Comparison of ENCODE assay signal across 8 cellular contexts in genomic region chr15:32370064-32370463, GRCh38. TPM values are rescaled to one million over a fixed set of nuclear protein-coding genes. Genes with fewer than 3 reads are reported as not detected.
"Had no signal": no experiment of that assay in that cellular context is flagged by ENCODE, and none has a peak within 500 bp of the region (broad histone marks: within the 10 kb centered on the region; RNA-seq: fewer than 3 reads in every experiment).

No MANE protein-coding gene starts in this region.

RNA-seq across cellular contexts. Expression of gene GOLGA8K, which starts 33.0 kb away (rescaled TPM):
- total RNA-seq: hepatocyte, kidney epithelial cell, left colon, lung microvascular endothelial cell, myocyte had no signal
- polyA plus RNA-seq: hepatocyte, immature natural killer cell, keratinocyte, liver had no signal
